In genomic region chr18:79401494-79402208, GRCh38 we compare ENCODE assay signal across 1 cellular context.
TF ChIP-seq lines count a peak whose summit lies in the region.

No MANE protein-coding gene starts in this region.

TF ChIP-seq in H1, 55 proteins besides CTCF, POLR2A, EP300 and RAD21:
- no peak for TF ChIP-seq SAP30 (IDR thresholded peaks at IDR 0.05; ENCODE audit: insufficient read depth, insufficient replicate concordance, low read length)
- TF ChIP-seq SP2 (IDR thresholded peaks at IDR 0.05; ENCODE audit: low read length), result no peak
- no peak for TF ChIP-seq HDAC6 (IDR thresholded peaks at IDR 0.05; ENCODE audit: low read depth, low read length)
- no peak for TF ChIP-seq CHD1 (IDR thresholded peaks at IDR 0.05; ENCODE audit: low read depth, low read length)
- TF ChIP-seq POU5F1 (IDR thresholded peaks at IDR 0.05; ENCODE audit: low read depth, low read length), result no peak
- no peak for TF ChIP-seq KDM4A (IDR thresholded peaks at IDR 0.05; ENCODE audit: low read depth, low read length, severe bottlenecking)
- no peak for TF ChIP-seq CHD2 (IDR thresholded peaks at IDR 0.05; ENCODE audit: low read length)
- TF ChIP-seq FOSL1 (IDR thresholded peaks at IDR 0.05; ENCODE audit: insufficient read depth, low read depth, low read length), result no peak
- TF ChIP-seq GABPA (IDR thresholded peaks at IDR 0.05; ENCODE audit: borderline replicate concordance, insufficient read depth, low read length), result no peak
- no peak for TF ChIP-seq GTF2F1 (IDR thresholded peaks at IDR 0.05; ENCODE audit: borderline replicate concordance, low read depth, low read length)
- TF ChIP-seq RNF2 (IDR thresholded peaks at IDR 0.05; ENCODE audit: borderline replicate concordance, low read depth, low read length, missing control alignments, poor library complexity, severe bottlenecking), result no peak
- TF ChIP-seq SP4 (IDR thresholded peaks at IDR 0.05; ENCODE audit: low read length), result no peak
- TF ChIP-seq CTBP2 (IDR thresholded peaks at IDR 0.05; ENCODE audit: borderline replicate concordance, insufficient read depth, insufficient read length, low read length), result no peak
- no peak for TF ChIP-seq KDM1A (IDR thresholded peaks at IDR 0.05; ENCODE audit: borderline replicate concordance, low read length)
- no peak for TF ChIP-seq TAF1 (IDR thresholded peaks at IDR 0.05; ENCODE audit: low read depth, low read length)
- TF ChIP-seq EZH2 (IDR thresholded peaks at IDR 0.05; ENCODE audit: low read depth, low read length, severe bottlenecking), result no peak
- TF ChIP-seq MAX (IDR thresholded peaks at IDR 0.05), result no peak
